Comparison of ENCODE assay signal across 8 cellular contexts in the genomic region with DNA sequence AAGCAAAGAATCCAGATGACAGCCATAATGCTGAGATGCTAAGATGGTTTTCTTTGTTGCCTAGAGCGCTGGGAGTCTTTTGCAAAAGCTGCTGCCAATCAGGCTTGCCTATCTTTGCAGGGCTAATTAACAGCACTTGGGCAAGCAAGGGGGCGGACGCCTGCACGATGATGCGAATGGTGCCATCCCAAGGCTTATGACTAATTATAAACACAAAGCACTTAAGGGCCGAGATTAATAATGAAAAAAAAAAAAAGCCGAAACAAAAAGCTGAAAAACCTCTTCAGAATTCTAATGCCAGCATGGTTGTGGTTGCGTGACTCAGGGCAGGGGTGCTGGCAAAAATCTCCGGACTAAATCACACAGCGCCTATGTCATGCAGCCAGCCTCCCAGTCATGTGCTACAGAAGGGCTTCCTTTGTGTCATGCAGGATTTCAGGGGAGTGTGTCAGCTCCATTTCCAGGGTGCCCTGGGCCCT.
DNase-seq lines count a peak whose midpoint lies in the region; ATAC-seq and TF ChIP-seq lines count a peak whose summit lies in the region.

No MANE protein-coding gene starts in this region.

- TF ChIP-seq CTCF in AG09319 (IDR thresholded peaks at IDR 0.05; ENCODE audit: low read depth, low read length) = no peak
- no peak for TF ChIP-seq CTCF in choroid plexus epithelial cell (conservative IDR thresholded peaks at IDR 0.05; ENCODE audit: low read depth, low read length)

- ATAC-seq in GM21786 (IDR thresholded peaks at IDR 0.05; ENCODE audit: unreplicated experiment) (no peak), HG03039 (IDR thresholded peaks at IDR 0.05; ENCODE audit: unreplicated experiment) (no peak), GM19463 (IDR thresholded peaks at IDR 0.05; ENCODE audit: unreplicated experiment) (no peak), GM19324 (IDR thresholded peaks at IDR 0.05; ENCODE audit: low FRiP score, unreplicated experiment) (no peak)

- DNase-seq in AG09319 (ENCODE audit: extremely low read depth, low read depth) (peak; percentile 76), NCI-H1105 treated with DMSO at 0.1 percent for 48 hours (lab: John Stamatoyannopoulos, UW) (peak; percentile 69), choroid plexus epithelial cell (ENCODE audit: low read depth) (peak; percentile 81), middle frontal gyrus (ENCODE audit: extremely low spot score, low spot score) (peak; percentile 14)

- peak overlapping the region; percentile 20 for H3K4me3 ChIP-seq in choroid plexus epithelial cell (ENCODE audit: low read depth, low read length)

Comparison
In these comparisons a context has a peak if more than half of its experiments do, and no peak if none do; other contexts are left out.
1. DNase-seq: peak in every context shown above with its lines; median percentile 81 in choroid plexus epithelial cell; 76 in AG09319; 69 in NCI-H1105 treated with DMSO at 0.1 percent for 48 hours; 14 in middle frontal gyrus.